13 cellular contexts compared by ENCODE assay signal in genomic region chr2:8602809-8603208, GRCh38.
DNase-seq lines count a peak whose midpoint lies in the region; ATAC-seq and TF ChIP-seq lines count a peak whose summit lies in the region.
"Had no signal": no experiment of that assay in that cellular context is flagged by ENCODE, and none has a peak within 500 bp of the region (broad histone marks: within the 10 kb centered on the region; RNA-seq: fewer than 3 reads in every experiment).

No MANE protein-coding gene starts in this region.

- DNase-seq in CD14-positive monocyte (ENCODE audit: low spot score) (no peak), fibroblast of the conjunctiva (ENCODE audit: low read depth) (peak; percentile 44), NCI-H2029 (lab: John Stamatoyannopoulos, UW) (no peak)
- DNase-seq in activated CD4-positive, alpha-beta T cell treated with anti-CD3 and anti-CD28 coated beads for 36 hours: no peak
- DNase-seq in effector CD8-positive, alpha-beta T cell (lab: John Stamatoyannopoulos, UW): no peak
- DNase-seq: activated CD4-positive, alpha-beta T cell treated with anti-CD3 and anti-CD28 coated beads, Interleukin-2, amount 50 U/mL, for 4 hours; adrenal gland; effector memory CD4-positive, alpha-beta T cell; NCI-H2081; SHP77 had no signal

- H3K27me3 Mint-ChIP-seq in CD14-positive monocyte (ENCODE audit: low read depth in 3 of 3): peaks cover 0 to 5% (median 0%) of the 10 kb centered on the region in 3 donors
- no peaks in the 10 kb centered on the region for H3K27me3 Mint-ChIP-seq in activated CD4-positive, alpha-beta T cell treated with anti-CD3 and anti-CD28 coated beads for 36 hours

- TF ChIP-seq CTCF in CD14-positive monocyte (IDR thresholded peaks at IDR 0.05): no peak

- CTCF ChIA-PET in activated CD4-positive, alpha-beta T cell treated with anti-CD3 and anti-CD28 coated beads for 36 hours (lab: Charles Lee): no interaction called here

- intact Hi-C loops in CD14-positive monocyte (cut with micrococcal nuclease): loop anchor here in 1 of 2 donors (1.0 to 10.0 kb wide), 3 partner anchors 58 to 298 kb away; no protein-coding TSS in a partner anchor
- intact Hi-C loops in activated CD4-positive, alpha-beta T cell treated with anti-CD3 and anti-CD28 coated beads for 36 hours (cut with DNase I, micrococcal nuclease): no loop called here

- H3K4me3 Mint-ChIP-seq in CD14-positive monocyte: no peak overlapping the region
- H3K4me3 Mint-ChIP-seq in activated CD4-positive, alpha-beta T cell treated with anti-CD3 and anti-CD28 coated beads for 36 hours: no peak overlapping the region

- H3K4me1 Mint-ChIP-seq in CD14-positive monocyte: peaks cover 45% of the 10 kb centered on the region
- peaks cover 22% of the 10 kb centered on the region for H3K4me1 Mint-ChIP-seq in activated CD4-positive, alpha-beta T cell treated with anti-CD3 and anti-CD28 coated beads for 36 hours

- peaks cover 0 to 3% (median 0%) of the 10 kb centered on the region in 7 donors for H3K9me3 Mint-ChIP-seq in CD14-positive monocyte
- H3K9me3 Mint-ChIP-seq in activated CD4-positive, alpha-beta T cell treated with anti-CD3 and anti-CD28 coated beads for 36 hours (ENCODE audit: low read depth): no peaks in the 10 kb centered on the region

- ATAC-seq in GM21447 (IDR thresholded peaks at IDR 0.05; ENCODE audit: unreplicated experiment) (peak; percentile 46), HG03565 (IDR thresholded peaks at IDR 0.05; ENCODE audit: unreplicated experiment) (peak; percentile 40), HG03457 (IDR thresholded peaks at IDR 0.05; ENCODE audit: unreplicated experiment) (no peak)
- no peak for ATAC-seq in activated CD4-positive, alpha-beta T cell treated with anti-CD3 and anti-CD28 coated beads for 36 hours

- peak overlapping the region; percentile 68 to 90 (median 86) for H3K27ac Mint-ChIP-seq in CD14-positive monocyte
- no peak overlapping the region for H3K27ac Mint-ChIP-seq in activated CD4-positive, alpha-beta T cell treated with anti-CD3 and anti-CD28 coated beads for 36 hours

- POLR2A ChIA-PET in activated CD4-positive, alpha-beta T cell treated with anti-CD3 and anti-CD28 coated beads for 36 hours (lab: Charles Lee): no interaction called here

- peaks cover 0 to 2% of the 10 kb centered on the region in 2 donors for H3K36me3 Mint-ChIP-seq in CD14-positive monocyte
- no peaks in the 10 kb centered on the region for H3K36me3 Mint-ChIP-seq in activated CD4-positive, alpha-beta T cell treated with anti-CD3 and anti-CD28 coated beads for 36 hours (ENCODE audit: low read depth)

Comparison
In these comparisons a context has a peak if more than half of its experiments do, and no peak if none do; other contexts are left out.
1. ATAC-seq: peak in GM21447 (single experiment) and HG03565 (single experiment); none in activated CD4-positive, alpha-beta T cell treated with anti-CD3 and anti-CD28 coated beads for 36 hours (single experiment) and HG03457 (single experiment).